In the genomic region with DNA sequence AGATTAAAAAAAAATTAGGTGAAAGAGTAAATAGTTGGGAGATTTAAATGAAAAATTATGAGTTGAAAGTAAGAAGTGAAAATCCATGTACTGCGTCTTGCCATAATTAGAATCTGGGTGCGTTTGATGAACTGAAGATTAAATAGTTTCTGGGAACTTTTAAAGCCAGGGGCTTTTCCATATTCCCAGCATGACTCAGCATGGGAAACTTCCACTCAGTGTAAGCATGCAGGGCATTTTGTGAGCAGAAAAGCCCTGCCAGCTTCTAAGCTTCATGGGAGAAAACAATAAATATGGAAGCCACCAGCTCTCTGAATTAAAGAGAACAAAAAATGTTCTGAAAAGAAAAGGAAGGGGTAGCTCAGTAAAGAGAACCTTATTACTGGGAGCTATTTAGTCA, we compare ENCODE assay signal across 10 cellular contexts.
A peak's percentile ranks its signal among the peaks of the same experiment; 100 is the strongest.
DNase-seq lines count a peak whose midpoint lies in the region; ATAC-seq and TF ChIP-seq lines count a peak whose summit lies in the region.
"Had no signal": no experiment of that assay in that cellular context is flagged by ENCODE, and none has a peak within 500 bp of the region (broad histone marks: within the 10 kb centered on the region; RNA-seq: fewer than 3 reads in every experiment).

No MANE protein-coding gene starts in this region.

- ATAC-seq in stimulated activated naive CD8-positive, alpha-beta T cell treated with anti-CD3 and anti-CD28 coated beads, Interleukin-15, Interleukin-2, amounts not matched to agents 100 U/mL and 50 U/mL, for 24 hours, result no peak
- ATAC-seq in GM18505 (IDR thresholded peaks at IDR 0.05; ENCODE audit: unreplicated experiment), result no peak

- peak overlapping the region; percentile 56 for H3K27ac ChIP-seq in subcutaneous abdominal adipose tissue (ENCODE audit: low read depth, low read length)

- H3K4me1 ChIP-seq in subcutaneous abdominal adipose tissue (ENCODE audit: control insufficient read depth in 5 of 5, insufficient read depth in 5 of 5, low read length in 5 of 5), result peaks cover 0 to 19% (median 10%) of the 10 kb centered on the region in 5 donors

- H3K9ac ChIP-seq in subcutaneous abdominal adipose tissue (ENCODE audit: low read length in 5 of 5), result peak overlapping the region in 1 of 5 donors; percentile 51

- H3K4me3 ChIP-seq in HFF-Myc (replicated peaks; ENCODE audit: low read depth, low read length) (no peak overlapping the region), cardiac fibroblast (replicated peaks in 1 of 2; ENCODE audit: low read depth in 2 of 2, low read length in 2 of 2) (no peak overlapping the region), subcutaneous abdominal adipose tissue (ENCODE audit: low read depth in 1 of 5, low read length in 5 of 5) (no peak overlapping the region)

- TF ChIP-seq CTCF in HFF-Myc (IDR thresholded peaks at IDR 0.05; ENCODE audit: low read depth, low read length, missing control alignments) (no peak), cardiac fibroblast (IDR thresholded peaks at IDR 0.05; ENCODE audit: low read depth, low read length) (no peak)

- no peaks in the 10 kb centered on the region for H3K9me3 ChIP-seq in subcutaneous abdominal adipose tissue (ENCODE audit: control insufficient read depth in 5 of 5, low read length in 5 of 5)

- no peaks in the 10 kb centered on the region for H3K36me3 ChIP-seq in subcutaneous abdominal adipose tissue (ENCODE audit: control insufficient read depth in 5 of 5, insufficient read depth in 5 of 5, low read length in 5 of 5)

- no peaks in the 10 kb centered on the region for H3K27me3 ChIP-seq in subcutaneous abdominal adipose tissue (ENCODE audit: control insufficient read depth in 5 of 5, insufficient read depth in 4 of 5, low read length in 5 of 5)

- no peak for TF ChIP-seq POLR2A in GM18505 (IDR thresholded peaks at IDR 0.05; ENCODE audit: borderline replicate concordance, extremely low read depth, insufficient read depth, insufficient read length)

- DNase-seq in HFF-Myc (ENCODE audit: extremely low read depth, low read depth) (peak; percentile 17), cardiac fibroblast (ENCODE audit: low read depth in 2 of 2) (peak; percentile 87 to 88), iPS-NIHi7 (ENCODE audit: extremely low spot score) (peak; percentile 18), NCI-H1105 (lab: John Stamatoyannopoulos, UW) (no peak)
- DNase-seq in stimulated activated naive CD8-positive, alpha-beta T cell treated with anti-CD3 and anti-CD28 coated beads, Interleukin-15, Interleukin-2, amounts not matched to agents 100 U/mL and 50 U/mL, for 24 hours, result no peak
- no peak for DNase-seq in activated effector memory CD4-positive, alpha-beta T cell treated with anti-CD3 and anti-CD28 coated beads, Interleukin-2, amount 50 U/mL, for 16 hours
- DNase-seq: activated CD8-positive, alpha-beta memory T cell treated with anti-CD3 and anti-CD28 coated beads, Interleukin-2, amount 50 U/mL, for 4 hours; NCI-H1417 had no signal

Comparison
In these comparisons a context has a peak if more than half of its experiments do, and no peak if none do; other contexts are left out.
1. DNase-seq: peak in HFF-Myc (single experiment), cardiac fibroblast (2 of 2) and iPS-NIHi7 (single experiment); none in stimulated activated naive CD8-positive, alpha-beta T cell treated with anti-CD3 and anti-CD28 coated beads, Interleukin-15, Interleukin-2, amounts not matched to agents 100 U/mL and 50 U/mL, for 24 hours (single experiment), NCI-H1105 (single experiment) and activated effector memory CD4-positive, alpha-beta T cell treated with anti-CD3 and anti-CD28 coated beads, Interleukin-2, amount 50 U/mL, for 16 hours (single experiment).